1 cellular context compared by ENCODE assay signal in the genomic region with DNA sequence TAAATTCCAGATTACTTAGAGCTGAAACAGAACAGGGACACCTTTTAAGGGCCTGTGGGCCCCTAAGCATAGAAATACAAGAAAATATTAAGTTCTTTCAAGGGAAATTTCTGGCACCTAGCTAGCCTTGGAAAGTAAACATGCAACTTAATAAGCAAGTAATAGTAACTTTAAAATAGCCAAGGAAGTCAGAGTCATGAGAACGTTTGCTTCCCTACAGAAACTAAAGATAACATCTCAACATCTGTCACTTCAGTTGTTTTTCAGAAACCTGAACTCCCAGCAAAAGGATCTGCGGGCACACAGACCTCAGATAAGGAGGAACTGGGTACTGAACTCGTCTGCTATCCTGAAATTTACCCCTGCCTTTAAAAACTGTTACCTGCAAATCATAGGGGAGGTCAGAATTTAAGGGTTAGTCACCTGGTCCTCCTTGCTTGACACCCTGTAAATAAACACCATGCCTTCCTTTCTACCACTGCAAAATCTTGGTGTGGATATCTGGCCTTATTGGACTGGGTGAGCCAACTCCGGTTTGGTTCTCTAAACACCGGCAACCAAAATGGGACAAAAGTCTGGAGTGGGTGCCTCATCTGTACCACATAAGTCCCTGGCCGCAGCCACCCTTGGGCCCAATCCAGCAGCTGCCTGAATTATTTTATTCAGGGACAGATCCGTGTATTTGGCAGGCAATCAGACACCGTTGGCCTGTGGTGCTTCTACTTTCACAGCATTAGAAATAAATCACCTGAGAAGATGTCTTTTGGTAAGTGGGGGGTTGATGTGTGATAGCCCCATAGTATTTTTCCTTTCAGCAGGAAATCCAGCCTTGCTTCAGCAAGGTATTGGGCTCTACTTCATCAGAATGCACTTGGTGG.
A peak's percentile ranks its signal among the peaks of the same experiment; 100 is the strongest.
TF ChIP-seq lines count a peak whose summit lies in the region.

No MANE protein-coding gene starts in this region.

TF ChIP-seq in K562, 482 proteins besides CTCF, POLR2A, EP300 and RAD21 (continued from another document):
- TF ChIP-seq, protein P1, sequence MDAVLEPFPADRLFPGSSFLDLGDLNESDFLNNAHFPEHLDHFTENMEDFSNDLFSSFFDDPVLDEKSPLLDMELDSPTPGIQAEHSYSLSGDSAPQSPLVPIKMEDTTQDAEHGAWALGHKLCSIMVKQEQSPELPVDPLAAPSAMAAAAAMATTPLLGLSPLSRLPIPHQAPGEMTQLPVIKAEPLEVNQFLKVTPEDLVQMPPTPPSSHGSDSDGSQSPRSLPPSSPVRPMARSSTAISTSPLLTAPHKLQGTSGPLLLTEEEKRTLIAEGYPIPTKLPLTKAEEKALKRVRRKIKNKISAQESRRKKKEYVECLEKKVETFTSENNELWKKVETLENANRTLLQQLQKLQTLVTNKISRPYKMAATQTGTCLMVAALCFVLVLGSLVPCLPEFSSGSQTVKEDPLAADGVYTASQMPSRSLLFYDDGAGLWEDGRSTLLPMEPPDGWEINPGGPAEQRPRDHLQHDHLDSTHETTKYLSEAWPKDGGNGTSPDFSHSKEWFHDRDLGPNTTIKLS (IDR thresholded peaks at IDR 0.05; ENCODE audit: borderline replicate concordance, low read depth): 0 out of 2 replicates have a peak, but pooled peaks have one; percentile 51
- TF ChIP-seq ZNF507 (tag; conservative IDR thresholded peaks at IDR 0.05) (no peak), U2AF2 (optimal IDR thresholded peaks at IDR 0.05; ENCODE audit: low read depth, low read length) (no peak), KLF16 (IDR thresholded peaks at IDR 0.05) (peak; percentile 74), ZNF780A (CRISPR knock-in tag; IDR thresholded peaks at IDR 0.05) (no peak)
- TF ChIP-seq, protein P2, sequence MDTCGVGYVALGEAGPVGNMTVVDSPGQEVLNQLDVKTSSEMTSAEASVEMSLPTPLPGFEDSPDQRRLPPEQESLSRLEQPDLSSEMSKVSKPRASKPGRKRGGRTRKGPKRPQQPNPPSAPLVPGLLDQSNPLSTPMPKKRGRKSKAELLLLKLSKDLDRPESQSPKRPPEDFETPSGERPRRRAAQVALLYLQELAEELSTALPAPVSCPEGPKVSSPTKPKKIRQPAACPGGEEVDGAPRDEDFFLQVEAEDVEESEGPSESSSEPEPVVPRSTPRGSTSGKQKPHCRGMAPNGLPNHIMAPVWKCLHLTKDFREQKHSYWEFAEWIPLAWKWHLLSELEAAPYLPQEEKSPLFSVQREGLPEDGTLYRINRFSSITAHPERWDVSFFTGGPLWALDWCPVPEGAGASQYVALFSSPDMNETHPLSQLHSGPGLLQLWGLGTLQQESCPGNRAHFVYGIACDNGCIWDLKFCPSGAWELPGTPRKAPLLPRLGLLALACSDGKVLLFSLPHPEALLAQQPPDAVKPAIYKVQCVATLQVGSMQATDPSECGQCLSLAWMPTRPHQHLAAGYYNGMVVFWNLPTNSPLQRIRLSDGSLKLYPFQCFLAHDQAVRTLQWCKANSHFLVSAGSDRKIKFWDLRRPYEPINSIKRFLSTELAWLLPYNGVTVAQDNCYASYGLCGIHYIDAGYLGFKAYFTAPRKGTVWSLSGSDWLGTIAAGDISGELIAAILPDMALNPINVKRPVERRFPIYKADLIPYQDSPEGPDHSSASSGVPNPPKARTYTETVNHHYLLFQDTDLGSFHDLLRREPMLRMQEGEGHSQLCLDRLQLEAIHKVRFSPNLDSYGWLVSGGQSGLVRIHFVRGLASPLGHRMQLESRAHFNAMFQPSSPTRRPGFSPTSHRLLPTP (IDR thresholded peaks at IDR 0.05; ENCODE audit: borderline replicate concordance, extremely low read depth, insufficient read length): no peak
